ENCODE assay signal across 8 cellular contexts in the genomic region with DNA sequence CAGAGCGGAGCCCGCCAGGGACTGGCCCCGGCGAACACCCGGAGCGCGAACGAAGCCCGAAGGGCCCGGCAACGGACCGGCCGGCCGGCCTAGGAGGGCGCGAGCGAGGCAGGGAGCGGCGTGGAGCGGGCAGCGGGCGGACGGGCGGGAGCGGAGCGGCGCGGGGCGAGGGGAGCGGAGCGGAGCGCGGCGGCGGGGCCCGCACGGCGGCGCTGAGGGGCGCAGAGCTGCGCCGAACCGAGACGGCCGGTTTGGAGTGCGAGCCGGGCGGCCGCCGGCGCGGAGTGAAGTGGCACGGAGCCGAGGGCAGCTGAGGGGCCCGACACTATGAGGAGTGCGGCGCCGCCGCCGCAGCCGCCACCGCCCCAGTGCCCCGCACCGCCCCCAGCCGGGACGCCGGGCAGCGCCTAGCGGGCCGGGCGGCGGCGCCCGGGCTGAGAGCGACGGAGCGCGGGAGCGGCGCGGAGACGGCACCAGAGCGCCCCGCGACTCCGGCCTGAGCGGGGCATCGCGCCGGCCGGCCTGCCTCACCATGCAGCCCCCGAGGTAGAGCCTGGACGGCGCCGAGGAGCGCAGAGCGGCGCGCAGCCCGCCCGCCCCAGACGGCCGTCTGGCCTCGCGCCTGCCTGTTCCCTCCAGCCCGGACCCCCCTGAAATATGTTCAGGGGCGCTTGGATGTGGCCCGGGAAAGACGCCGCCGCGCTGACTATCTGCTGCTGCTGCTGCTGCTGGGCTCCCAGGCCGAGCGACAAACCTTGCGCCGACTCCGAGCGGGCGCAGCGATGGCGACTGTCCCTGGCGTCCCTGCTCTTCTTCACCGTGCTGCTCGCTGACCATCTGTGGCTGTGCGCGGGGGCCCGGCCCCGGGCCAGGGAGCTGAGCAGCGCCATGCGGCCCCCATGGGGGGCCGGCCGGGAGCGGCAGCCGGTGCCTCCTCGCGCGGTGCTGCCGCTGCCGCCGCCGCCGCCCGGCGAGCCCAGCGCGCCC. TPM values are rescaled to one million over a fixed set of nuclear protein-coding genes. Genes with fewer than 3 reads are reported as not detected.
DNase-seq lines count a peak whose midpoint lies in the region; ATAC-seq, FAIRE-seq and TF ChIP-seq lines count a peak whose summit lies in the region.
"Had no signal": no experiment of that assay in that cellular context is flagged by ENCODE, and none has a peak within 500 bp of the region (broad histone marks: within the 10 kb centered on the region; RNA-seq: fewer than 3 reads in every experiment).

No MANE protein-coding gene starts in this region.

- peaks cover 6% of the 10 kb centered on the region; the same call in 1 of the 2 replicates for H4K20me1 ChIP-seq in SK-N-SH (ENCODE audit: insufficient read depth)

- TF ChIP-seq CTCF in SK-N-SH (IDR thresholded peaks at IDR 0.05): no peak

- H3F3A ChIP-seq in SK-N-SH (replicated peaks; ENCODE audit: insufficient read depth): no peaks in the 10 kb centered on the region

- CTCF ChIA-PET in SK-N-SH (lab: Yijun Ruan, JAX): interaction anchor here (3.6 kb wide), 1 partner anchor 12 kb away, joined by 17 read pairs; no protein-coding TSS in a partner anchor

- H3K27me3 ChIP-seq in HAP-1 (ENCODE audit: low read depth): no peaks in the 10 kb centered on the region
- peaks cover 14% of the 10 kb centered on the region for H3K27me3 ChIP-seq in SK-N-SH (ENCODE audit: insufficient read depth)
- H3K27me3 ChIP-seq in iPS DF 6.9 (ENCODE audit: control insufficient read depth, insufficient read depth, low read length): peaks cover 6% of the 10 kb centered on the region; the same call in 1 of the 2 replicates

- no peaks in the 10 kb centered on the region for H3K79me2 ChIP-seq in SK-N-SH (ENCODE audit: insufficient read depth)

- H3K9me3 ChIP-seq in HAP-1: no peaks in the 10 kb centered on the region
- H3K9me3 ChIP-seq in SK-N-SH: no peaks in the 10 kb centered on the region
- no peaks in the 10 kb centered on the region for H3K9me3 ChIP-seq in iPS DF 6.9 (ENCODE audit: control insufficient read depth, insufficient read depth, low read length)

- WGBS in SK-N-SH (ENCODE audit: low lambda C conversion rate): 57% methylated on average over 37 of the region's 146 CpGs
- WGBS in iPS DF 6.9 (ENCODE audit: insufficient coverage, insufficient read length): no CpG with 5 or more reads among the region's 146 CpGs

- no peak overlapping the region for H2AFZ ChIP-seq in SK-N-SH (ENCODE audit: low read depth)

- no peak for TF ChIP-seq POLR2A in GM12892 (IDR thresholded peaks at IDR 0.05; ENCODE audit: low read depth, low read length)

- peak overlapping the region; percentile 87 for H3K4me3 ChIP-seq in HAP-1
- H3K4me3 ChIP-seq in SK-N-SH (ENCODE audit: low read depth in 2 of 2, low read length in 1 of 2): peak overlapping the region in 1 of 2 experiments; percentile 44; a peak in 3 of 4 replicates
- peak overlapping the region; percentile 63; the same call in 1 of the 2 replicates for H3K4me3 ChIP-seq in iPS DF 6.9 (ENCODE audit: low read length)
- peak overlapping the region in 6 of 7 experiments; percentile 8 to 35 (median 27) for H3K4me3 ChIP-seq in skin epidermis

- peaks cover 14% of the 10 kb centered on the region for H3K36me3 ChIP-seq in HAP-1 (replicated peaks)
- H3K36me3 ChIP-seq in SK-N-SH (replicated peaks in 1 of 2; ENCODE audit: control insufficient read depth in 1 of 2, insufficient read depth in 2 of 2, low read length in 1 of 2): no peaks in the 10 kb centered on the region
- H3K36me3 ChIP-seq in iPS DF 6.9 (ENCODE audit: control insufficient read depth, insufficient read depth, low read length): peaks cover 2% of the 10 kb centered on the region; the same call in 1 of the 2 replicates

- POLR2A ChIA-PET in SK-N-SH (lab: Yijun Ruan, JAX): no interaction called here

- H3K9ac ChIP-seq in SK-N-SH: no peak overlapping the region

- H3K9me2 ChIP-seq in SK-N-SH: no peaks in the 10 kb centered on the region

- H3K4me1 ChIP-seq in HAP-1: peaks cover 16% of the 10 kb centered on the region
- no peaks in the 10 kb centered on the region; a peak in 1 of 4 replicates for H3K4me1 ChIP-seq in SK-N-SH (ENCODE audit: control insufficient read depth in 1 of 2, insufficient read depth in 2 of 2, low read depth in 1 of 2, low read length in 1 of 2)
- H3K4me1 ChIP-seq in iPS DF 6.9 (ENCODE audit: control insufficient read depth, insufficient read depth, low read length): peaks cover 8% of the 10 kb centered on the region; the same call in 1 of the 2 replicates

- DNase-seq in HAP-1 (ENCODE audit: low spot score in 2 of 2) (peak in 1 of 2 experiments; percentile 17), SK-N-SH (peak; percentile 62), iPS DF 6.9 (ENCODE audit: low read depth, low spot score) (no peak), GM12892 (ENCODE audit: insufficient read length) (no peak)
- DNase-seq: activated T-cell treated with anti-CD3 and anti-CD28 coated beads for 4 hours had no signal

- H3K4me2 ChIP-seq in SK-N-SH: peak overlapping the region; percentile 50; the same call in 1 of the 2 replicates

- ATAC-seq in HG03097 (IDR thresholded peaks at IDR 0.05; ENCODE audit: low FRiP score, unreplicated experiment) (no peak), HG02973 (IDR thresholded peaks at IDR 0.05; ENCODE audit: unreplicated experiment) (no peak)

- TF ChIP-seq EP300 in SK-N-SH (IDR thresholded peaks at IDR 0.05; ENCODE audit: borderline replicate concordance in 1 of 2, low read depth in 1 of 2, low read length in 1 of 2): no peak

- TF ChIP-seq RAD21 in SK-N-SH (IDR thresholded peaks at IDR 0.05; ENCODE audit: low read length): no peak

- in situ Hi-C loops in HAP-1 (cut with MboI; ENCODE audit: low sequenced_read_pairs): no loop called here

- no peak for FAIRE-seq in GM12892 (lab: Jason Lieb, UNC)

- H3K27ac ChIP-seq in SK-N-SH (ENCODE audit: low read depth in 2 of 2, low read length in 1 of 2) (no peak overlapping the region), iPS DF 6.9 (ENCODE audit: low read length) (no peak overlapping the region), skin epidermis (no peak overlapping the region)

TF ChIP-seq in SK-N-SH, 30 proteins besides CTCF, POLR2A, EP300 and RAD21:
- no peak for TF ChIP-seq MEF2A (IDR thresholded peaks at IDR 0.05; ENCODE audit: borderline replicate concordance, low read depth)
- no peak for TF ChIP-seq FOSL2 (IDR thresholded peaks at IDR 0.05; ENCODE audit: borderline replicate concordance, low read depth)
- TF ChIP-seq, protein P1, sequence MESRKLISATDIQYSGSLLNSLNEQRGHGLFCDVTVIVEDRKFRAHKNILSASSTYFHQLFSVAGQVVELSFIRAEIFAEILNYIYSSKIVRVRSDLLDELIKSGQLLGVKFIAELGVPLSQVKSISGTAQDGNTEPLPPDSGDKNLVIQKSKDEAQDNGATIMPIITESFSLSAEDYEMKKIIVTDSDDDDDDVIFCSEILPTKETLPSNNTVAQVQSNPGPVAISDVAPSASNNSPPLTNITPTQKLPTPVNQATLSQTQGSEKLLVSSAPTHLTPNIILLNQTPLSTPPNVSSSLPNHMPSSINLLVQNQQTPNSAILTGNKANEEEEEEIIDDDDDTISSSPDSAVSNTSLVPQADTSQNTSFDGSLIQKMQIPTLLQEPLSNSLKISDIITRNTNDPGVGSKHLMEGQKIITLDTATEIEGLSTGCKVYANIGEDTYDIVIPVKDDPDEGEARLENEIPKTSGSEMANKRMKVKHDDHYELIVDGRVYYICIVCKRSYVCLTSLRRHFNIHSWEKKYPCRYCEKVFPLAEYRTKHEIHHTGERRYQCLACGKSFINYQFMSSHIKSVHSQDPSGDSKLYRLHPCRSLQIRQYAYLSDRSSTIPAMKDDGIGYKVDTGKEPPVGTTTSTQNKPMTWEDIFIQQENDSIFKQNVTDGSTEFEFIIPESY (IDR thresholded peaks at IDR 0.05; ENCODE audit: borderline replicate concordance, low read depth): no peak
- no peak for TF ChIP-seq SMC3 (IDR thresholded peaks at IDR 0.05; ENCODE audit: low read depth, low read length)

RNA-seq across cellular contexts. Expression of a gene that starts 0.8 kb away (rescaled TPM):
- polyA plus RNA-seq in SK-N-SH (2012; rRNA removed): 0.02 and 0.06 TPM in 2 replicates
- polyA plus RNA-seq in SK-N-SH (2012; cell fraction: cytosol; rRNA removed): 0.03 and 0.05 TPM in 2 replicates
- not detected in 2 replicates for polyA plus RNA-seq in SK-N-SH (2012; cell fraction: nucleus; rRNA removed)
- not detected for polyA plus RNA-seq in GM12892 (2012; ENCODE audit: missing spikeins)
